Comparison of ENCODE assay signal across 21 cellular contexts in the genomic region with DNA sequence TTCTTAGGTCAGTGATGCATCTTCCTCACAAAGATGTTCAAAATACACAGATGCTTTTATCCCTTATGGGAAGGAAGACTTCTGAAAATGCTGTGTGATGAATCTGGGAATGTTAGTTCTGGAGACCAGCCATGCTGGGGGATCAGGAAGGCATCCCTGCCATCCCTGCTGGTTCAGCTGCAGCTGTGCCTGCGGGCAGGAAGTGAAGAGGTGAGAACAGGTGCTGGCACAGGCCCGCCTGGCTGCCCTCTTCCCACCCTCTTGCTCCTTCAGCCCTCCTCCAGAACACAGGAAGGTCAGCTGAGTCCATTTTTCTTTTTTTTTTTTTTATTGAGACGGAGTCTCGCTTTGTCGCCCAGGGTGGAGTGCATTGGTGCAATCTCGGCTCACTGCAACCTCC. TPM values are rescaled to one million over a fixed set of nuclear protein-coding genes. Genes with fewer than 3 reads are reported as not detected.
A peak's percentile ranks its signal among the peaks of the same experiment; 100 is the strongest.
DNase-seq lines count a peak whose midpoint lies in the region; FAIRE-seq and TF ChIP-seq lines count a peak whose summit lies in the region.
"Had no signal": no experiment of that assay in that cellular context is flagged by ENCODE, and none has a peak within 500 bp of the region (broad histone marks: within the 10 kb centered on the region; RNA-seq: fewer than 3 reads in every experiment).

No MANE protein-coding gene starts in this region.

- H3K79me2 ChIP-seq in osteoblast (ENCODE audit: insufficient read depth, low read length): peaks cover 69% of the 10 kb centered on the region

- H2AFZ ChIP-seq in osteoblast (ENCODE audit: low read length): no peak overlapping the region
- H2AFZ ChIP-seq: GM23248 had no signal

- no peaks in the 10 kb centered on the region for H3K27me3 ChIP-seq in cardiac muscle cell
- no peaks in the 10 kb centered on the region for H3K27me3 ChIP-seq in left ventricle myocardium inferior (ENCODE audit: low read depth)
- no peaks in the 10 kb centered on the region for H3K27me3 ChIP-seq in bronchial epithelial cell (ENCODE audit: control insufficient read depth, insufficient read depth, low read length)
- H3K27me3 ChIP-seq in osteoblast (ENCODE audit: insufficient read depth, low read length): no peaks in the 10 kb centered on the region
- H3K27me3 ChIP-seq: BLaER1 had no signal

- H3K9me3 Mint-ChIP-seq in type B pancreatic cell: no peaks in the 10 kb centered on the region
- H3K9me3 Mint-ChIP-seq: CD8-positive, alpha-beta memory T cell had no signal

- peaks cover 48% of the 10 kb centered on the region for H4K20me1 ChIP-seq in osteoblast (ENCODE audit: insufficient read depth, low read length)

- H3K36me3 ChIP-seq in cardiac muscle cell (no peaks in the 10 kb centered on the region), left ventricle myocardium inferior (no peaks in the 10 kb centered on the region), bronchial epithelial cell (ENCODE audit: control insufficient read depth, insufficient read depth, low read length) (peaks cover 4% of the 10 kb centered on the region), osteoblast (ENCODE audit: insufficient read depth, low read length) (no peaks in the 10 kb centered on the region)

- intact Hi-C loops in left ventricle myocardium inferior (cut with micrococcal nuclease): no loop called here

- peaks cover 21% of the 10 kb centered on the region for H3K36me3 Mint-ChIP-seq in type B pancreatic cell

- H3K4me3 ChIP-seq in cardiac muscle cell: no peak overlapping the region
- no peak overlapping the region for H3K4me3 ChIP-seq in left ventricle myocardium inferior
- H3K4me3 ChIP-seq in bronchial epithelial cell (ENCODE audit: low read depth, low read length): no peak overlapping the region
- no peak overlapping the region for H3K4me3 ChIP-seq in osteoblast (ENCODE audit: insufficient read depth, low read length)
- H3K4me3 ChIP-seq: BLaER1, GM12878, GM23248 had no signal

- H3K4me1 Mint-ChIP-seq in type B pancreatic cell (ENCODE audit: unreplicated experiment): peaks cover 21% of the 10 kb centered on the region

- H3K4me2 ChIP-seq in osteoblast (ENCODE audit: insufficient read depth, low read length): no peak overlapping the region
- H3K4me2 ChIP-seq: BLaER1 had no signal

- no peaks in the 10 kb centered on the region for H3K4me1 ChIP-seq in cardiac muscle cell (ENCODE audit: low read depth)
- H3K4me1 ChIP-seq in left ventricle myocardium inferior: no peaks in the 10 kb centered on the region
- peaks cover 9% of the 10 kb centered on the region for H3K4me1 ChIP-seq in osteoblast (ENCODE audit: insufficient read depth, low read length)

- H3K27ac ChIP-seq in cardiac muscle cell (peak overlapping the region; percentile 28), left ventricle myocardium inferior (replicated peaks) (no peak overlapping the region), osteoblast (ENCODE audit: low read depth, low read length) (no peak overlapping the region), caudate nucleus (ENCODE audit: low read depth, low read length) (no peak overlapping the region)
- H3K27ac ChIP-seq: BLaER1, GM23248 had no signal

- H3K4me3 Mint-ChIP-seq in type B pancreatic cell: no peak overlapping the region
- H3K4me3 Mint-ChIP-seq: CD8-positive, alpha-beta memory T cell had no signal

- H3K9me3 ChIP-seq in cardiac muscle cell (ENCODE audit: low read depth) (no peaks in the 10 kb centered on the region), left ventricle myocardium inferior (replicated peaks) (no peaks in the 10 kb centered on the region), osteoblast (ENCODE audit: low read depth, low read length) (no peaks in the 10 kb centered on the region)
- H3K9me3 ChIP-seq: BLaER1 had no signal

- TF ChIP-seq CTCF in cardiac muscle cell (IDR thresholded peaks at IDR 0.05; ENCODE audit: low read depth, low read length) (no peak), left ventricle myocardium inferior (IDR thresholded peaks at IDR 0.05; ENCODE audit: borderline replicate concordance) (no peak), bronchial epithelial cell (IDR thresholded peaks at IDR 0.05; ENCODE audit: insufficient read depth, low read length, severe bottlenecking) (no peak), osteoblast (IDR thresholded peaks at IDR 0.05; ENCODE audit: extremely low read depth, low read depth, low read length) (no peak), type B pancreatic cell (conservative IDR thresholded peaks at IDR 0.05) (no peak)

- H3K27ac Mint-ChIP-seq in type B pancreatic cell: no peak overlapping the region

- no peaks in the 10 kb centered on the region for H3K27me3 Mint-ChIP-seq in type B pancreatic cell
- H3K27me3 Mint-ChIP-seq: CD8-positive, alpha-beta memory T cell had no signal

- FAIRE-seq in bronchial epithelial cell (lab: Jason Lieb, UNC): peak; percentile 83
- FAIRE-seq: A204.1, GM12878, RCC 7860 had no signal

- DNase-seq in cardiac muscle cell (ENCODE audit: low read depth in 1 of 2, low spot score in 1 of 2) (no peak), left ventricle myocardium inferior (no peak), bronchial epithelial cell (ENCODE audit: low read depth) (no peak), osteoblast (ENCODE audit: insufficient read length, low spot score, missing footprints) (peak; percentile 67), caudate nucleus (lab: John Stamatoyannopoulos, UW) (no peak), type B pancreatic cell (ENCODE audit: extremely low spot score, unreplicated experiment) (no peak), midbrain (lab: John Stamatoyannopoulos, UW) (no peak), GM19238 (ENCODE audit: insufficient read length, low spot score) (no peak)
- DNase-seq: CD8-positive, alpha-beta memory T cell; DND-41; GDM1; GM23248; HCEC 1CT; MV-4-11; NCI-H187 treated with DMSO at 0.1 percent for 48 hours; NCI-H2171; NCI-H524 had no signal

RNA-seq across cellular contexts. Expression of a gene that starts 15.2 kb away (rescaled TPM):
- total RNA-seq in cardiac muscle cell (61.8 and 77.1 TPM in 2 replicates), left ventricle myocardium inferior (27.4 TPM), bronchial epithelial cell (9.6 and 10.5 TPM in 2 replicates), osteoblast (22.7 and 25.3 TPM in 2 replicates), type B pancreatic cell (ENCODE audit: low replicate concordance) (43.4 and 52.1 TPM in 2 replicates)
- polyA plus RNA-seq in cardiac muscle cell: 55.3 TPM in 2 replicates

RNA-seq across cellular contexts. Expression of a gene that starts 38.9 kb away (rescaled TPM):
- total RNA-seq in cardiac muscle cell: 48.7 and 51.5 TPM in 2 replicates
- polyA plus RNA-seq in cardiac muscle cell: 49.5 and 50.0 TPM in 2 replicates
- 8.4 TPM for total RNA-seq in left ventricle myocardium inferior
- total RNA-seq in bronchial epithelial cell: 3.7 and 7.6 TPM in 2 replicates
- 18.1 and 24.5 TPM in 2 replicates for total RNA-seq in osteoblast
- total RNA-seq in type B pancreatic cell (ENCODE audit: low replicate concordance): 21.5 and 22.1 TPM in 2 replicates

RNA-seq across cellular contexts. Expression of a gene that starts 43.6 kb away (rescaled TPM):
- total RNA-seq in cardiac muscle cell (352 and 452 TPM in 2 replicates), left ventricle myocardium inferior (101 TPM), bronchial epithelial cell (35.3 and 64.0 TPM in 2 replicates), osteoblast (77.2 and 83.6 TPM in 2 replicates), type B pancreatic cell (ENCODE audit: low replicate concordance) (72.8 and 166 TPM in 2 replicates)
- 518 and 664 TPM in 2 replicates for polyA plus RNA-seq in cardiac muscle cell

RNA-seq across cellular contexts. Expression of a gene that starts 58.8 kb away (rescaled TPM):
- total RNA-seq in cardiac muscle cell: 135 and 167 TPM in 2 replicates
- polyA plus RNA-seq in cardiac muscle cell: 113 and 142 TPM in 2 replicates
- 30.4 TPM for total RNA-seq in left ventricle myocardium inferior
- 44.2 and 46.3 TPM in 2 replicates for total RNA-seq in bronchial epithelial cell
- 40.1 and 54.3 TPM in 2 replicates for total RNA-seq in osteoblast
- total RNA-seq in type B pancreatic cell (ENCODE audit: low replicate concordance): 56.0 and 71.1 TPM in 2 replicates
